ENCODE assay signal across 1 cellular context in genomic region chr1:228469413-228470162, GRCh38.
TF ChIP-seq lines count a peak whose summit lies in the region.

No MANE protein-coding gene starts in this region.

TF ChIP-seq in K562, 482 proteins besides CTCF, POLR2A, EP300 and RAD21:
- TF ChIP-seq CBFB (CRISPR knock-in tag; IDR thresholded peaks at IDR 0.05): no peak
- TF ChIP-seq, protein P1, sequence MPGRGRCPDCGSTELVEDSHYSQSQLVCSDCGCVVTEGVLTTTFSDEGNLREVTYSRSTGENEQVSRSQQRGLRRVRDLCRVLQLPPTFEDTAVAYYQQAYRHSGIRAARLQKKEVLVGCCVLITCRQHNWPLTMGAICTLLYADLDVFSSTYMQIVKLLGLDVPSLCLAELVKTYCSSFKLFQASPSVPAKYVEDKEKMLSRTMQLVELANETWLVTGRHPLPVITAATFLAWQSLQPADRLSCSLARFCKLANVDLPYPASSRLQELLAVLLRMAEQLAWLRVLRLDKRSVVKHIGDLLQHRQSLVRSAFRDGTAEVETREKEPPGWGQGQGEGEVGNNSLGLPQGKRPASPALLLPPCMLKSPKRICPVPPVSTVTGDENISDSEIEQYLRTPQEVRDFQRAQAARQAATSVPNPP (IDR thresholded peaks at IDR 0.05; ENCODE audit: borderline replicate concordance, insufficient read depth, insufficient read length): no peak
- TF ChIP-seq ZNF282 (CRISPR knock-in tag; IDR thresholded peaks at IDR 0.05): 0 out of 2 replicates have a peak, but pooled peaks have one; percentile 26
- TF ChIP-seq, protein P2, sequence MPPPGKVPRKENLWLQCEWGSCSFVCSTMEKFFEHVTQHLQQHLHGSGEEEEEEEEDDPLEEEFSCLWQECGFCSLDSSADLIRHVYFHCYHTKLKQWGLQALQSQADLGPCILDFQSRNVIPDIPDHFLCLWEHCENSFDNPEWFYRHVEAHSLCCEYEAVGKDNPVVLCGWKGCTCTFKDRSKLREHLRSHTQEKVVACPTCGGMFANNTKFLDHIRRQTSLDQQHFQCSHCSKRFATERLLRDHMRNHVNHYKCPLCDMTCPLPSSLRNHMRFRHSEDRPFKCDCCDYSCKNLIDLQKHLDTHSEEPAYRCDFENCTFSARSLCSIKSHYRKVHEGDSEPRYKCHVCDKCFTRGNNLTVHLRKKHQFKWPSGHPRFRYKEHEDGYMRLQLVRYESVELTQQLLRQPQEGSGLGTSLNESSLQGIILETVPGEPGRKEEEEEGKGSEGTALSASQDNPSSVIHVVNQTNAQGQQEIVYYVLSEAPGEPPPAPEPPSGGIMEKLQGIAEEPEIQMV (tag; conservative IDR thresholded peaks at IDR 0.05; ENCODE audit: low read depth): no peak
- no peak for TF ChIP-seq RCOR1 (IDR thresholded peaks at IDR 0.05; ENCODE audit: borderline replicate concordance in 1 of 2, low read depth in 2 of 2, low read length in 2 of 2)
- no peak for TF ChIP-seq ZNF655 (CRISPR knock-in tag; IDR thresholded peaks at IDR 0.05)
- TF ChIP-seq ZC3H4 (CRISPR knock-in tag; IDR thresholded peaks at IDR 0.05; ENCODE audit: borderline replicate concordance): no peak
- no peak for TF ChIP-seq HNRNPH1 (optimal IDR thresholded peaks at IDR 0.05; ENCODE audit: low read depth, low read length)
- TF ChIP-seq NR1H2 (CRISPR knock-in tag; IDR thresholded peaks at IDR 0.05): no peak
- TF ChIP-seq, protein P3, sequence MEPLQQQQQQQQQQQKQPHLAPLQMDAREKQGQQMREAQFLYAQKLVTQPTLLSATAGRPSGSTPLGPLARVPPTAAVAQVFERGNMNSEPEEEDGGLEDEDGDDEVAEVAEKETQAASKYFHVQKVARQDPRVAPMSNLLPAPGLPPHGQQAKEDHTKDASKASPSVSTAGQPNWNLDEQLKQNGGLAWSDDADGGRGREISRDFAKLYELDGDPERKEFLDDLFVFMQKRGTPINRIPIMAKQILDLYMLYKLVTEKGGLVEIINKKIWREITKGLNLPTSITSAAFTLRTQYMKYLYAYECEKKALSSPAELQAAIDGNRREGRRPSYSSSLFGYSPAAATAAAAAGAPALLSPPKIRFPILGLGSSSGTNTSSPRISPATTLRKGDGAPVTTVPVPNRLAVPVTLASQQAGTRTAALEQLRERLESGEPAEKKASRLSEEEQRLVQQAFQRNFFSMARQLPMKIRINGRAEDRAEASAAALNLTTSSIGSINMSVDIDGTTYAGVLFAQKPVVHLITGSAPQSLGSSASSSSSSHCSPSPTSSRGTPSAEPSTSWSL (CRISPR knock-in tag; IDR thresholded peaks at IDR 0.05; ENCODE audit: borderline replicate concordance): 0 out of 2 replicates have a peak, but pooled peaks have one; percentile 33
- TF ChIP-seq RBM17 (IDR thresholded peaks at IDR 0.05; ENCODE audit: borderline replicate concordance, low read depth, low read length): no peak
- no peak for TF ChIP-seq ZBED1 (IDR thresholded peaks at IDR 0.05)
- TF ChIP-seq CBFA2T2 (conservative IDR thresholded peaks at IDR 0.05): no peak
- TF ChIP-seq ATF2 (CRISPR knock-in tag; IDR thresholded peaks at IDR 0.05): no peak
- no peak for TF ChIP-seq GATAD2B (IDR thresholded peaks at IDR 0.05; ENCODE audit: borderline replicate concordance)
- 0 out of 2 replicates have a peak, but pooled peaks have one; percentile 25 for TF ChIP-seq IRF2 (CRISPR knock-in tag; IDR thresholded peaks at IDR 0.05)
- no peak for TF ChIP-seq L3MBTL2 (IDR thresholded peaks at IDR 0.05)
